Comparison of ENCODE assay signal across 9 cellular contexts in the genomic region with DNA sequence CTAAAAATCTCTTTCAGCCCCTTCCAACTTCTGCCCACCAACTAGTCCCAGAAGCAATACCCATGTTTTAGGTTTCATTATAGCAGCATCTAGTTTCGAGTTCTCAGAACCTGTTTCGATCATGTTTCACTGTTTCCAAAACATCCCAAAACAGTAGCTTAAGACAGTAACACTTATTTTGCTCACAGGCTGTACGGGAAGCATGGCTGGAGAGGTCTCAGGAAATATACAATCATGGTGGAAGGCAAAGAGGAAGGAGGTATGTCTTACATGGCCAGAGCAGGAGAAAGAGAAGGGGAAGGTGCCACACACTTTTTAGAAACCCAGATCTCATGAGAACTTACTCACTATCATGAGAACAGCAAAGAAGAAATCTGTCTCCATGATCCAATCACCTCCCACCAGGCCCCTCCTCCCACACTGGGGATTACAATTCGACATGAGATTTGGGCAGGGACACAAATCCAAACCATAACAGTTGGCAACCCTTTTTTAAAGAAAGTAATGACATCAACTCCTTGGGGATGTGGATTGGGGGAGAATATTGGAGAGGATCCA.
DNase-seq lines count a peak whose midpoint lies in the region; ATAC-seq and TF ChIP-seq lines count a peak whose summit lies in the region.
"Had no signal": no experiment of that assay in that cellular context is flagged by ENCODE, and none has a peak within 500 bp of the region (broad histone marks: within the 10 kb centered on the region; RNA-seq: fewer than 3 reads in every experiment).

No MANE protein-coding gene starts in this region.

- H3K4me1 ChIP-seq in BLaER1 treated with 17β-estradiol and CSF1 and Interleukin-3, amounts not matched to agents 10 nM and 100 nM: peaks cover 22 to 60% (median 45%) of the 10 kb centered on the region in 10 experiments
- no peaks in the 10 kb centered on the region for H3K4me1 ChIP-seq in transverse colon

- no peak for TF ChIP-seq POLR2A in transverse colon (IDR thresholded peaks at IDR 0.05)

- peak overlapping the region in 1 of 2 donors; percentile 74 for H3K27ac Mint-ChIP-seq in natural killer cell treated with Interleukin-12 subunit alpha and Interleukin-12 subunit beta and Interleukin-15 and Interleukin-18, amount 100 ng/mL, for 72 hours

- H3K36me3 ChIP-seq in BLaER1 treated with 17β-estradiol and CSF1 and Interleukin-3, amounts not matched to agents 10 nM and 100 nM: peaks cover 0 to 4% (median 0%) of the 10 kb centered on the region in 11 experiments; a peak in 1 of 22 replicates
- H3K36me3 ChIP-seq in transverse colon: no peaks in the 10 kb centered on the region
- H3K36me3 ChIP-seq: BLaER1 had no signal

- no peak overlapping the region for H3K4me3 Mint-ChIP-seq in natural killer cell treated with Interleukin-12 subunit alpha and Interleukin-12 subunit beta and Interleukin-15 and Interleukin-18, amount 100 ng/mL, for 72 hours

- H4K20me1 ChIP-seq in BLaER1 treated with 17β-estradiol and CSF1 and Interleukin-3, amounts not matched to agents 10 nM and 100 nM: no peaks in the 10 kb centered on the region
- H4K20me1 ChIP-seq: BLaER1 had no signal

- no peak overlapping the region for H3K9ac ChIP-seq in BLaER1 treated with 17β-estradiol and CSF1 and Interleukin-3, amounts not matched to agents 10 nM and 100 nM
- H3K9ac ChIP-seq: BLaER1 had no signal

- H3K4me2 ChIP-seq in BLaER1 treated with 17β-estradiol and CSF1 and Interleukin-3, amounts not matched to agents 10 nM and 100 nM: peak overlapping the region in 7 of 11 experiments; percentile 3 to 70 (median 50); a peak in 12 of 22 replicates
- H3K4me2 ChIP-seq: BLaER1 had no signal

- peak overlapping the region in 8 of 11 experiments; percentile 0 to 59 (median 34); a peak in 13 of 22 replicates for H3K27ac ChIP-seq in BLaER1 treated with 17β-estradiol and CSF1 and Interleukin-3, amounts not matched to agents 10 nM and 100 nM
- peak overlapping the region in 1 of 4 donors; percentile 3 for H3K27ac ChIP-seq in transverse colon
- H3K27ac ChIP-seq: BLaER1 had no signal

- H3K9me3 Mint-ChIP-seq in natural killer cell treated with Interleukin-12 subunit alpha and Interleukin-12 subunit beta and Interleukin-15 and Interleukin-18, amount 100 ng/mL, for 72 hours: peaks cover 9% of the 10 kb centered on the region

- H3K4me3 ChIP-seq in BLaER1 treated with 17β-estradiol and CSF1 and Interleukin-3, amounts not matched to agents 10 nM and 100 nM: no peak overlapping the region
- H3K4me3 ChIP-seq in transverse colon: no peak overlapping the region
- H3K4me3 ChIP-seq: BLaER1 had no signal

- peaks cover 15 to 64% (median 49%) of the 10 kb centered on the region in 11 experiments; a peak in 19 of 22 replicates for H3K9me3 ChIP-seq in BLaER1 treated with 17β-estradiol and CSF1 and Interleukin-3, amounts not matched to agents 10 nM and 100 nM (replicated peaks in 1 of 11)
- no peaks in the 10 kb centered on the region for H3K9me3 ChIP-seq in transverse colon

- H3K27me3 Mint-ChIP-seq in natural killer cell treated with Interleukin-12 subunit alpha and Interleukin-12 subunit beta and Interleukin-15 and Interleukin-18, amount 100 ng/mL, for 72 hours: no peaks in the 10 kb centered on the region

- H3K36me3 Mint-ChIP-seq in natural killer cell treated with Interleukin-12 subunit alpha and Interleukin-12 subunit beta and Interleukin-15 and Interleukin-18, amount 100 ng/mL, for 72 hours: peaks cover 5% of the 10 kb centered on the region

- intact Hi-C loops in transverse colon (cut with DNase I; ENCODE audit: low total_unique reads): no loop called here

- in situ Hi-C loops in transverse colon (cut with MboI; ENCODE audit: low pct_ligation_motif_present in 1 of 4, low pct_unique_long_range_greater_than_20kb in 1 of 4, low sequenced_read_pairs in 3 of 4): no loop called here

- peak; percentile 78 for ATAC-seq in GM18870 (IDR thresholded peaks at IDR 0.05; ENCODE audit: unreplicated experiment)
- ATAC-seq in HG02642 (IDR thresholded peaks at IDR 0.05; ENCODE audit: poor library complexity, unreplicated experiment): peak; percentile 58
- peak; percentile 50 for ATAC-seq in HG03565 (IDR thresholded peaks at IDR 0.05; ENCODE audit: unreplicated experiment)
- no peak for ATAC-seq in natural killer cell treated with Interleukin-12 subunit alpha and Interleukin-12 subunit beta and Interleukin-15 and Interleukin-18, amount 100 ng/mL, for 72 hours

- DNase-seq in NCI-H526 treated with DMSO at 0.1 percent for 48 hours (lab: John Stamatoyannopoulos, UW) (no peak), transverse colon (no peak)
- DNase-seq in natural killer cell treated with Interleukin-12 subunit alpha and Interleukin-12 subunit beta and Interleukin-15 and Interleukin-18, amount 100 ng/mL, for 72 hours (ENCODE audit: low spot score): no peak
- DNase-seq in stimulated activated CD4-positive, alpha-beta T cell treated with anti-CD3 and anti-CD28 coated beads, Interleukin-4, amount 100 ng/mL, for 1 hour: no peak

- 79% methylated on average over 3 to 4 of the region's 4 CpGs for WGBS in transverse colon (ENCODE audit: low coverage in 1 of 2), 2 donors

- peaks cover 48 to 54% of the 10 kb centered on the region in 2 donors for H3K4me1 Mint-ChIP-seq in natural killer cell treated with Interleukin-12 subunit alpha and Interleukin-12 subunit beta and Interleukin-15 and Interleukin-18, amount 100 ng/mL, for 72 hours (ENCODE audit: low read depth in 2 of 2)

- H3K27me3 ChIP-seq in BLaER1 treated with 17β-estradiol and CSF1 and Interleukin-3, amounts not matched to agents 10 nM and 100 nM: no peaks in the 10 kb centered on the region
- no peaks in the 10 kb centered on the region for H3K27me3 ChIP-seq in transverse colon
- H3K27me3 ChIP-seq: BLaER1 had no signal

- no peak for TF ChIP-seq CTCF in transverse colon (IDR thresholded peaks at IDR 0.05)

- no peak for TF ChIP-seq EP300 in transverse colon (IDR thresholded peaks at IDR 0.05; ENCODE audit: low read depth)

Comparison
In these comparisons a context has a peak if more than half of its experiments do, and no peak if none do; other contexts are left out.
1. ATAC-seq: peak in GM18870 (single experiment), HG02642 (single experiment) and HG03565 (single experiment); none in natural killer cell treated with Interleukin-12 subunit alpha and Interleukin-12 subunit beta and Interleukin-15 and Interleukin-18, amount 100 ng/mL, for 72 hours (0 of 2).